ENCODE assay signal across 9 cellular contexts in the genomic region with DNA sequence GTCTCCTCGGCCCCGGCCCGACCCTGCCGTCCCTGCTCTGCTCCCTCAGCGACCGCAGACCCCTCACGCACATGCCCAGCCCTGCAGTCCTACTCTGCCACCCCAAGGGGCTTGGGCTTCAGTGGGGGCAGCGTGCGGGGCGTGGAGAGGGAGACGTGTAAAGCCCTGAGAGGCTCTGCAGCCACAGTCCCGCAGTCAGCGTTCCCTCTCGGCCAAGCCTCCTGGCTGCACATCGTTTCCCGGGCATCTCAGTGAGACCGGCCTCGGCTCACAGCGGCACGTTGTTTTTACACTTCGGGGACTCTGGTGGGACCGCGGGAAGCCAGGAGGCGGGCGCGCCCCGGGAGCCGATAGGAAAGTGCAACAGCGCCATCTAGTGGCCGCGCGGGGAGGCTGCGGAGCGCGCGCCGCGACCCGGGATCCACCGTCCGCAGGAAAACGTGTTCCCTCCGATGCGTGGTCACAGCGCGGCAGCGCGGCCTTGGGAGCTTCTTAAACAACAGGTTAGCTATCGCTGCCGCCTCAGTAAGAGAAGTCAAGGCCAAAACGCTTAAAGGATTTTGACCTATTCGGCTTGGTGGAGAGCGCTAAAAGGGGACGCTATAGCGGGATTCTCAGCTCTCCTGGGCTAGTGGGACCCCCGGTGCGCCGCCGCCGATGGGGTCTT.
A peak's percentile ranks its signal among the peaks of the same experiment; 100 is the strongest.
DNase-seq lines count a peak whose midpoint lies in the region; ATAC-seq, FAIRE-seq and TF ChIP-seq lines count a peak whose summit lies in the region.
"Had no signal": no experiment of that assay in that cellular context is flagged by ENCODE, and none has a peak within 500 bp of the region (broad histone marks: within the 10 kb centered on the region; RNA-seq: fewer than 3 reads in every experiment).

No MANE protein-coding gene starts in this region.

- DNase-seq in Calu3 = peak; percentile 80
- peak; percentile 85 for DNase-seq in HuH-7.5 (ENCODE audit: low spot score)
- peak; percentile 51 for DNase-seq in T-helper 9 cell
- peak; percentile 61 to 90 (median 84) for DNase-seq in K562 (ENCODE audit: extremely low read depth in 1 of 4, low spot score in 3 of 4)
- peak; percentile 28 to 65 for DNase-seq in stimulated activated CD4-positive, alpha-beta T cell treated with anti-CD3 and anti-CD28 coated beads, Interleukin-12 subunit alpha, Interleukin-12 subunit beta, amount 100 ng/mL, for 24 hours (ENCODE audit: low read depth in 2 of 2)
- no peak for DNase-seq in A172 (ENCODE audit: low spot score)

- peak; percentile 98 for TF ChIP-seq CTCF in Calu3 (IDR thresholded peaks at IDR 0.05; ENCODE audit: unreplicated experiment)
- TF ChIP-seq CTCF in K562 (IDR thresholded peaks at IDR 0.05 in 2 of 3, conservative IDR thresholded peaks at IDR 0.05 in 1 of 3; ENCODE audit: insufficient read depth in 2 of 3, low read depth in 1 of 3, low read length in 3 of 3) = peak; percentile 85 to 91 (median 88)

- H3K36me3 Mint-ChIP-seq in Calu3 (ENCODE audit: insufficient read depth, unreplicated experiment) = no peaks in the 10 kb centered on the region

- no peak for TF ChIP-seq EP300 in K562 (IDR thresholded peaks at IDR 0.05; ENCODE audit: low read length)

- POLR2A ChIA-PET in K562 (lab: Yijun Ruan, JAX) = no interaction called here

- H3K27ac ChIP-seq in K562 (ENCODE audit: extremely low read depth, low read depth, low read length) (no peak overlapping the region), iPS-20b (ENCODE audit: low read length) (no peak overlapping the region)
- H3K27ac ChIP-seq: epithelial cell of prostate had no signal

- H3K27me3 Mint-ChIP-seq in Calu3 (ENCODE audit: unreplicated experiment) = peaks cover 73% of the 10 kb centered on the region

- H3K27me3 ChIP-seq in K562 (ENCODE audit: control insufficient read depth in 2 of 2, insufficient read depth in 2 of 2, low read length in 2 of 2) = peaks cover 4 to 41% of the 10 kb centered on the region in 2 experiments; a peak in 4 of 5 replicates
- peaks cover 63% of the 10 kb centered on the region for H3K27me3 ChIP-seq in iPS-20b (ENCODE audit: insufficient read depth, low read length)

- H3K9ac ChIP-seq in K562 (ENCODE audit: insufficient read depth in 1 of 2, low read depth in 2 of 2, low read length in 2 of 2) (peak overlapping the region in 1 of 2 experiments; percentile 48; a peak in 1 of 4 replicates), iPS-20b (ENCODE audit: low read depth, low read length) (no peak overlapping the region)

- peak; percentile 57 to 80 for TF ChIP-seq RAD21 in K562 (CRISPR knock-in tag; conservative IDR thresholded peaks at IDR 0.05 in 1 of 2, IDR thresholded peaks at IDR 0.05 in 1 of 2)

- H3K4me1 ChIP-seq in K562 (replicated peaks in 1 of 2; ENCODE audit: control insufficient read depth in 2 of 2, insufficient read depth in 2 of 2, low read length in 2 of 2) (peaks cover 0 to 11% of the 10 kb centered on the region in 2 experiments; a peak in 1 of 5 replicates), iPS-20b (ENCODE audit: insufficient read depth, low read length) (no peaks in the 10 kb centered on the region)

- peak; percentile 91 for ATAC-seq in GM21381 (IDR thresholded peaks at IDR 0.05; ENCODE audit: unreplicated experiment)
- peak; percentile 97 for ATAC-seq in K562

- H3K27ac Mint-ChIP-seq in Calu3 (ENCODE audit: unreplicated experiment) = no peak overlapping the region

- BruUV-seq in Calu3 (replicated peaks; lab: Mats Ljungman, UMichigan) = no TSS peak
- BruUV-seq in K562 (replicated peaks; lab: Mats Ljungman, UMichigan) = no TSS peak

- H3K36me3 ChIP-seq in K562 (ENCODE audit: control insufficient read depth, insufficient read depth, low read length) = no peaks in the 10 kb centered on the region
- H3K36me3 ChIP-seq in iPS-20b (ENCODE audit: insufficient read depth, low read depth, low read length) = no peaks in the 10 kb centered on the region

- no peak overlapping the region for H3K4me3 ChIP-seq in K562
- peak overlapping the region; percentile 67 for H3K4me3 ChIP-seq in iPS-20b (ENCODE audit: low read length)

- H4K20me1 ChIP-seq in K562 (replicated peaks; ENCODE audit: control insufficient read depth, insufficient read depth, low read length) = no peaks in the 10 kb centered on the region

- no peak overlapping the region for H3K4me3 Mint-ChIP-seq in Calu3 (ENCODE audit: low read depth, unreplicated experiment)

- no peaks in the 10 kb centered on the region for H3K4me1 Mint-ChIP-seq in Calu3 (ENCODE audit: low read depth, unreplicated experiment)

- H2AFZ ChIP-seq in K562 (ENCODE audit: low read depth, low read length) = no peak overlapping the region

- intact Hi-C loops in Calu3 (cut with micrococcal nuclease; ENCODE audit: unreplicated experiment) (loop anchor here (1.0 to 2.0 kb wide), 2 partner anchors 110 to 517 kb away; no protein-coding TSS in a partner anchor), K562 (cut with micrococcal nuclease) (loop anchor here (1.0 to 5.0 kb wide), 3 partner anchors 110 to 513 kb away; no protein-coding TSS in a partner anchor)

- H3K79me2 ChIP-seq in K562 (ENCODE audit: control insufficient read depth, insufficient read depth, low read length) = no peaks in the 10 kb centered on the region

- no peaks in the 10 kb centered on the region for H3K9me3 Mint-ChIP-seq in Calu3 (ENCODE audit: low read depth, unreplicated experiment)

- H3K9me1 ChIP-seq in K562 (ENCODE audit: control insufficient read depth, insufficient read depth, low read length) = no peaks in the 10 kb centered on the region

- H3K9me3 ChIP-seq in K562 (replicated peaks; ENCODE audit: control insufficient read depth, insufficient read depth, low read depth, low read length) (no peaks in the 10 kb centered on the region), iPS-20b (ENCODE audit: insufficient read depth, low read depth, low read length) (no peaks in the 10 kb centered on the region)

- TF ChIP-seq POLR2A in K562 (conservative IDR thresholded peaks at IDR 0.05) = no peak

- WGBS in K562 (ENCODE audit: insufficient coverage, low coverage, missing lambda C conversion rate) = 9% methylated on average over 47 of the region's 60 CpGs

- FAIRE-seq in K562 (lab: Jason Lieb, UNC) = peak; percentile 82

- CTCF ChIA-PET in Calu3 (lab: Charles Lee) (interaction anchor here (0.6 to 1.3 kb wide), 4 partner anchors 24 to 127 kb away, joined by 3 to 10 read pairs (median 3); no protein-coding TSS in a partner anchor), K562 (lab: Yijun Ruan, JAX; ENCODE audit: low intra/inter-chr PET ratio) (interaction anchor here (1.6 kb wide), 1 partner anchor 110 kb away, joined by 11 read pairs; no protein-coding TSS in a partner anchor)

- in situ Hi-C loops in K562 (cut with MboI) = no loop called here

- no peak overlapping the region for H3K4me2 ChIP-seq in K562 (ENCODE audit: insufficient read depth, low read length)

TF ChIP-seq in K562, 482 proteins besides CTCF, POLR2A, EP300 and RAD21 (continues in another document):
- no peak for TF ChIP-seq CC2D1A (IDR thresholded peaks at IDR 0.05)
- TF ChIP-seq, protein P1, sequence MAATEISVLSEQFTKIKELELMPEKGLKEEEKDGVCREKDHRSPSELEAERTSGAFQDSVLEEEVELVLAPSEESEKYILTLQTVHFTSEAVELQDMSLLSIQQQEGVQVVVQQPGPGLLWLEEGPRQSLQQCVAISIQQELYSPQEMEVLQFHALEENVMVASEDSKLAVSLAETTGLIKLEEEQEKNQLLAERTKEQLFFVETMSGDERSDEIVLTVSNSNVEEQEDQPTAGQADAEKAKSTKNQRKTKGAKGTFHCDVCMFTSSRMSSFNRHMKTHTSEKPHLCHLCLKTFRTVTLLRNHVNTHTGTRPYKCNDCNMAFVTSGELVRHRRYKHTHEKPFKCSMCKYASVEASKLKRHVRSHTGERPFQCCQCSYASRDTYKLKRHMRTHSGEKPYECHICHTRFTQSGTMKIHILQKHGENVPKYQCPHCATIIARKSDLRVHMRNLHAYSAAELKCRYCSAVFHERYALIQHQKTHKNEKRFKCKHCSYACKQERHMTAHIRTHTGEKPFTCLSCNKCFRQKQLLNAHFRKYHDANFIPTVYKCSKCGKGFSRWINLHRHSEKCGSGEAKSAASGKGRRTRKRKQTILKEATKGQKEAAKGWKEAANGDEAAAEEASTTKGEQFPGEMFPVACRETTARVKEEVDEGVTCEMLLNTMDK (IDR thresholded peaks at IDR 0.05; ENCODE audit: borderline replicate concordance, insufficient read depth, low read depth, low read length, poor library complexity, severe bottlenecking) = peak; percentile 37
